30 cellular contexts compared by ENCODE assay signal in the genomic region with DNA sequence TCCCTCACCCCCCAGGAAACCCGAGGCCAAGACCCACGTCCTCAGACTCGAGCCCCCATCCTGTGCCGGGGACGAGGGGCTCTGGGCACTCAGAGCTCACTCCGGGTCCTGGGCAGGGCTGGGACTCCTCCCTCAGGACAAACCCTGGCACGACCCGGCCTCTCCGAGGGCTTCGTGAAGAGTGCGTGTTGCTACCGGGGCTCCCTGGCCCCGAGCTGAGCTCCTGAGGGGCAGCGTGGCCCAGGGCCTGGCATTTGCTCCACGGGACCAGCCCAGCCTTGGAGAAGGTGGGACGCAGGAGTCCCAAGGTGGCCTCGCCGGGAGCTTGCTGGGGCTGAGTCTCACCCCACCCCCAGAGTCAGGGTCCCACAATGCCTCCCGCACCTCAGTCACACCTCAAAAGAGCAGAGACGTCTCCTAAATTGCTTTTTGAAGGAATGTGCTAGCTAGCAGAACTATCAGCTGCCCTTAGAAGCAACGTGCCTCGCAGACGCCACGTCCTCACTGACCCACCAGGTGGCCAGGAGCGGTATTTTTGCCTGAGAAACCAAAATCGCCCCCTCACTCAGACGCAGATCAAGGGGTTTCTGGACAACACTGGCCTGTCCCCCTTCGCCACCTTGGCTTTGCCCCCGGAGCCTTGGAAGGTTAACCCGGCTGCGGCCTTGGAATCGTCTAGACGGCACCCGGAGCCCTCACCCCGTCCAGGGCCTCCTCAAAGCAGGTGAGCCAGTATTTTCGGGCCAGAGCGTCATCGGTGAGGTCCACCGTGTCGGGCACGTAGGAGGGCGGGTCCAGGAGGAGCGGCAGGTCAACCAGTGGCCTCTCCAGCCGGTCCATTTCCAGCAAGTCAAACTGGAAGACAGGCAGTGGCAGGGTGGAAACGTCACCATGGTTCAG. TPM values are rescaled to one million over a fixed set of nuclear protein-coding genes. Genes with fewer than 3 reads are reported as not detected.
A peak's percentile ranks its signal among the peaks of the same experiment; 100 is the strongest.
DNase-seq lines count a peak whose midpoint lies in the region; ATAC-seq and TF ChIP-seq lines count a peak whose summit lies in the region.
"Had no signal": no experiment of that assay in that cellular context is flagged by ENCODE, and none has a peak within 500 bp of the region (broad histone marks: within the 10 kb centered on the region; RNA-seq: fewer than 3 reads in every experiment).

No MANE protein-coding gene starts in this region.

- no peaks in the 10 kb centered on the region for H3K9me3 ChIP-seq in SK-N-SH
- H3K9me3 ChIP-seq: heart right ventricle, mucosa of descending colon, neutrophil had no signal

- H3K79me2 ChIP-seq in SK-N-SH (ENCODE audit: insufficient read depth), result no peaks in the 10 kb centered on the region

- no peaks in the 10 kb centered on the region for H4K20me1 ChIP-seq in SK-N-SH (ENCODE audit: insufficient read depth)

- no peaks in the 10 kb centered on the region for H3K27me3 ChIP-seq in SK-N-SH (ENCODE audit: insufficient read depth)
- no peaks in the 10 kb centered on the region for H3K27me3 ChIP-seq in foreskin keratinocyte
- H3K27me3 ChIP-seq: heart right ventricle, neutrophil had no signal

- no peak overlapping the region for H3K4me2 ChIP-seq in SK-N-SH

- H3K4me1 ChIP-seq in SK-N-SH (ENCODE audit: control insufficient read depth in 1 of 2, insufficient read depth in 2 of 2, low read depth in 1 of 2, low read length in 1 of 2) (no peaks in the 10 kb centered on the region), foreskin keratinocyte (no peaks in the 10 kb centered on the region)
- H3K4me1 ChIP-seq: heart right ventricle had no signal

- H3K27ac ChIP-seq in SK-N-SH (ENCODE audit: low read depth in 2 of 2, low read length in 1 of 2) (no peak overlapping the region), foreskin keratinocyte (no peak overlapping the region)
- H3K27ac ChIP-seq: 22Rv1, heart right ventricle, neutrophil had no signal

- H3K4me3 ChIP-seq in SK-N-SH (ENCODE audit: low read depth in 2 of 2, low read length in 1 of 2) (no peak overlapping the region), WI38 (ENCODE audit: low read depth, low read length) (no peak overlapping the region)
- H3K4me3 ChIP-seq: GM12878, heart right ventricle, mucosa of descending colon had no signal

- POLR2A ChIA-PET in SK-N-SH (lab: Yijun Ruan, JAX), result interaction anchor here (1.3 kb wide), 1 partner anchor 13 kb away, joined by 5 read pairs; no protein-coding TSS in a partner anchor

- no peaks in the 10 kb centered on the region for H3F3A ChIP-seq in SK-N-SH (replicated peaks; ENCODE audit: insufficient read depth)

- DNase-seq in SK-N-SH (no peak), foreskin keratinocyte (no peak), HT-29 (ENCODE audit: low spot score) (no peak)
- DNase-seq in stimulated activated naive CD4-positive, alpha-beta T cell treated with Interleukin-2 at 50 U/mL for 16 hours (lab: John Stamatoyannopoulos, UW), result no peak
- no peak for DNase-seq in stimulated activated CD4-positive, alpha-beta T cell treated with anti-CD3 and anti-CD28 coated beads, Interleukin-2, amount 100 ng/mL, for 48 hours
- DNase-seq: activated CD4-positive, alpha-beta T cell treated with anti-CD3 and anti-CD28 coated beads for 4 hours; activated T-cell treated with anti-CD3 and anti-CD28 coated beads, Interleukin-2, amount 50 U/mL, for 72 hours; DMS53; effector CD8-positive, alpha-beta T cell; GDM1; heart right ventricle; left ventricle myocardium superior; mucosa of descending colon; NCI-H1105; NCI-H2029; NCI-H2227 treated with DMSO at 0.1 percent for 48 hours; NCI-H774; Right ventricle myocardium superior; small intestine; stimulated activated CD4-positive, alpha-beta T cell treated with anti-CD3 and anti-CD28 coated beads, Interleukin-4, amount 100 ng/mL, for 1 hour; stimulated activated naive CD8-positive, alpha-beta T cell treated with anti-CD3 and anti-CD28 coated beads, Interleukin-15, Interleukin-2, amounts not matched to agents 100 U/mL and 50 U/mL, for 24 hours had no signal

- TF ChIP-seq EP300 in SK-N-SH (IDR thresholded peaks at IDR 0.05; ENCODE audit: borderline replicate concordance in 1 of 2, low read depth in 1 of 2, low read length in 1 of 2), result no peak

- 91% methylated on average over 24 of the region's 45 CpGs for WGBS in SK-N-SH (ENCODE audit: low lambda C conversion rate)

- TF ChIP-seq CTCF in SK-N-SH (IDR thresholded peaks at IDR 0.05) (peak; percentile 10; the same call in 1 of the 2 replicates), WI38 (IDR thresholded peaks at IDR 0.05; ENCODE audit: low read depth, low read length) (0 out of 2 replicates have a peak, but pooled peaks have one; percentile 13), foreskin keratinocyte (conservative IDR thresholded peaks at IDR 0.05) (peak; percentile 34)

- H3K9me2 ChIP-seq in SK-N-SH, result no peaks in the 10 kb centered on the region

- no peak for TF ChIP-seq RAD21 in SK-N-SH (IDR thresholded peaks at IDR 0.05; ENCODE audit: low read length)

- H3K36me3 ChIP-seq in SK-N-SH (replicated peaks in 1 of 2; ENCODE audit: control insufficient read depth in 1 of 2, insufficient read depth in 2 of 2, low read length in 1 of 2), result peaks cover 0 to 89% of the 10 kb centered on the region in 2 experiments

- no peak overlapping the region for H3K9ac ChIP-seq in SK-N-SH

- CTCF ChIA-PET in SK-N-SH (lab: Yijun Ruan, JAX), result interaction anchor here (0.7 to 0.9 kb wide), 3 partner anchors 9 to 55 kb away, joined by 3 to 4 read pairs (median 3); no protein-coding TSS in a partner anchor

- no peak overlapping the region for H2AFZ ChIP-seq in SK-N-SH (ENCODE audit: low read depth)

- ATAC-seq in SK-N-SH treated with all-trans-retinoic acid at 6 μM for 48 hours (no peak), foreskin keratinocyte (no peak), HG03469 (IDR thresholded peaks at IDR 0.05; ENCODE audit: unreplicated experiment) (no peak)
- ATAC-seq: activated naive CD4-positive, alpha-beta T cell treated with anti-CD3 and anti-CD28 coated beads, Interleukin-2, amount 50 U/mL, for 72 hours; activated T-cell treated with anti-CD3 and anti-CD28 coated beads, Interleukin-2, amount 50 U/mL, for 72 hours; GM12878; heart right ventricle; left ventricle myocardium superior; mucosa of descending colon; stimulated activated naive CD8-positive, alpha-beta T cell treated with anti-CD3 and anti-CD28 coated beads, Interleukin-15, Interleukin-2, amounts not matched to agents 100 U/mL and 50 U/mL, for 24 hours had no signal

TF ChIP-seq in SK-N-SH, 30 proteins besides CTCF, POLR2A, EP300 and RAD21:
- no peak for TF ChIP-seq MEF2A (IDR thresholded peaks at IDR 0.05; ENCODE audit: borderline replicate concordance, low read depth)
TF ChIP-seq in SK-N-SH: peak in this region for 0.

TF ChIP-seq in SK-N-SH treated with all-trans-retinoic acid at 6 μM for 48 hours, 23 proteins besides CTCF, POLR2A, EP300 and RAD21 (continues in another document):
- TF ChIP-seq TOX (CRISPR knock-in tag; IDR thresholded peaks at IDR 0.05; ENCODE audit: borderline replicate concordance) (no peak), ZFP3 (CRISPR knock-in tag; IDR thresholded peaks at IDR 0.05) (no peak), OSR1 (CRISPR knock-in tag; IDR thresholded peaks at IDR 0.05) (no peak), CSRNP3 (CRISPR knock-in tag; IDR thresholded peaks at IDR 0.05) (no peak), ESRRG (CRISPR knock-in tag; IDR thresholded peaks at IDR 0.05) (no peak)

RNA-seq across cellular contexts. Expression of gene PANK4, which starts 11.3 kb away (rescaled TPM):
- polyA plus RNA-seq in SK-N-SH (2012; rRNA removed) (15.1 and 16.6 TPM in 2 replicates), foreskin keratinocyte (16.6 and 19.4 TPM in 2 replicates)
- 5.9 and 8.7 TPM in 2 replicates for polyA plus RNA-seq in SK-N-SH (2012; cell fraction: cytosol; rRNA removed)
- polyA plus RNA-seq in SK-N-SH (2012; cell fraction: nucleus; rRNA removed), result 64.1 and 71.4 TPM in 2 replicates
- 24.5 and 25.5 TPM in 2 replicates for total RNA-seq in foreskin keratinocyte
- total RNA-seq in HT-29 (2014; rRNA removed; shearing (Covaris generic)), result 37.8 and 48.3 TPM in 2 replicates

RNA-seq across cellular contexts. Expression of gene HES5, which starts 14.9 kb away (rescaled TPM):
- polyA plus RNA-seq in SK-N-SH (2012; rRNA removed) (0.03 and 0.05 TPM in 2 replicates), foreskin keratinocyte (0.54 and 0.91 TPM in 2 replicates)
- polyA plus RNA-seq in SK-N-SH (2012; cell fraction: cytosol; rRNA removed), result 0.06 TPM in 1 of 2 replicates, not detected in the other
- polyA plus RNA-seq in SK-N-SH (2012; cell fraction: nucleus; rRNA removed), result 0.14 and 0.20 TPM in 2 replicates
- 0.85 and 1.5 TPM in 2 replicates for total RNA-seq in foreskin keratinocyte
- total RNA-seq in HT-29 (2014; rRNA removed; shearing (Covaris generic)), result 0.28 and 0.42 TPM in 2 replicates
- total RNA-seq: astrocyte, pulmonary artery endothelial cell had no signal

RNA-seq across cellular contexts. Expression of gene PLCH2, which starts 39.0 kb away (rescaled TPM):
- polyA plus RNA-seq in SK-N-SH (2012; rRNA removed), result 0.08 and 0.18 TPM in 2 replicates
- polyA plus RNA-seq in SK-N-SH (2012; cell fraction: cytosol; rRNA removed), result 0.06 and 0.16 TPM in 2 replicates
- 0.68 and 0.74 TPM in 2 replicates for polyA plus RNA-seq in SK-N-SH (2012; cell fraction: nucleus; rRNA removed)
- 132 and 148 TPM in 2 replicates for total RNA-seq in foreskin keratinocyte
- polyA plus RNA-seq in foreskin keratinocyte, result 78.0 and 89.4 TPM in 2 replicates
- total RNA-seq in HT-29 (2014; rRNA removed; shearing (Covaris generic)), result 3.1 and 5.3 TPM in 2 replicates

RNA-seq across cellular contexts. Expression of gene TNFRSF14, which starts 41.1 kb away (rescaled TPM):
- polyA plus RNA-seq in SK-N-SH (2012; rRNA removed), result 0.19 and 0.28 TPM in 2 replicates
- 0.03 and 0.08 TPM in 2 replicates for polyA plus RNA-seq in SK-N-SH (2012; cell fraction: cytosol; rRNA removed)
- polyA plus RNA-seq in SK-N-SH (2012; cell fraction: nucleus; rRNA removed), result 0.61 and 0.96 TPM in 2 replicates
- 11.4 and 13.0 TPM in 2 replicates for total RNA-seq in foreskin keratinocyte
- polyA plus RNA-seq in foreskin keratinocyte, result 16.4 and 18.0 TPM in 2 replicates
- 77.4 and 85.6 TPM in 2 replicates for total RNA-seq in HT-29 (2014; rRNA removed; shearing (Covaris generic))

Comparison
In these comparisons a context has a peak if more than half of its experiments do, and no peak if none do; other contexts are left out.
1. RNA of gene PLCH2, which starts 39.0 kb away (total RNA-seq): 132 to 148 TPM in foreskin keratinocyte; 3.1 to 5.3 TPM in HT-29; every median in the first group is over 10 times any median in the second.
2. Peak in every context shown above with its lines, with median percentiles within 50 percentile points of each other: CTCF ChIP-seq.